Comparison of ENCODE assay signal across 29 cellular contexts in the genomic region with DNA sequence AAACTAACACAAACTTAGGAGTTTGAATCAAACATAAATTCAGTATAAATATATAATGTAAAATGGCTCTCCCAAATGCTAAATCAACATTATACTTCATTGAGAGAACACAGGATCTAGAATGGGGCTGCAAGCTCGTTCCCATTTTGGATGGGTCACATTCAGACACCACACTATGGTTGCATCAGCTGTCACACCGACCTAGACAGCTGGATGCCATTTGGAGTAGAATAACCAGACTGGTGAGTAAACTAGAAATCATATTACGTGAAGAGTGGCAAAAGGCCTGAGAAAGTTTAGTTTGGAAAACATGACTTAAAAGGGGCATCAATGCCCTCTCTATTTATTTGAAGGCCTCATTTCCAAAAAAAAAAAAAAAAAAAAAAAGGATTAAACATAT.
"Had no signal": no experiment of that assay in that cellular context is flagged by ENCODE, and none has a peak within 500 bp of the region (broad histone marks: within the 10 kb centered on the region; RNA-seq: fewer than 3 reads in every experiment).

No MANE protein-coding gene starts in this region.

- DNase-seq: activated CD4-positive, alpha-beta T cell treated with anti-CD3 and anti-CD28 coated beads for 36 hours; activated CD4-positive, alpha-beta T cell treated with anti-CD3 and anti-CD28 coated beads, Interleukin-2, amount 50 U/mL, for 1 hour; activated CD4-positive, alpha-beta T cell treated with anti-CD3 and anti-CD28 coated beads, Interleukin-2, amount 50 U/mL, for 48 hours; activated CD4-positive, CD25-positive, alpha-beta regulatory T cell; activated CD4-positive, CD25-positive, alpha-beta regulatory T cell treated with anti-CD3 and anti-CD28 coated beads, Interleukin-2, amount 50 U/mL, for 72 hours; activated CD8-positive, alpha-beta memory T cell treated with anti-CD3 and anti-CD28 coated beads for 24 hours; activated CD8-positive, alpha-beta T cell treated with anti-CD3 and anti-CD28 coated beads for 36 hours; activated effector memory CD4-positive, alpha-beta T cell treated with Interleukin-2 at 50 U/mL for 16 hours; activated gamma-delta T cell treated with Interleukin-2 at 50 U/mL for 16 hours; activated naive CD4-positive, alpha-beta T cell treated with anti-CD3 and anti-CD28 coated beads, Interleukin-2, amount 50 U/mL, for 16 hours; activated naive CD4-positive, alpha-beta T cell treated with Interleukin-2 at 50 U/mL for 16 hours; activated T-cell treated with anti-CD3 and anti-CD28 coated beads, Interleukin-2, amount 50 U/mL, for 4 hours; amniotic stem cell; anterior cingulate cortex; brain microvascular endothelial cell; dorsolateral prefrontal cortex; effector memory CD4-positive, alpha-beta T cell; endodermal cell; foreskin fibroblast; head of caudate nucleus; T-helper 17 cell; T1000 had no signal

- ATAC-seq: activated CD4-positive, alpha-beta T cell treated with anti-CD3 and anti-CD28 coated beads for 36 hours; activated CD8-positive, alpha-beta T cell treated with anti-CD3 and anti-CD28 coated beads for 36 hours; activated T-cell treated with anti-CD3 and anti-CD28 coated beads, Interleukin-2, amount 50 U/mL, for 4 hours; activated T-helper 17 cell treated with anti-CD3 and anti-CD28 coated beads, Interleukin-2, amount 50 U/mL, for 72 hours; esophagus mucosa; T-helper 17 cell had no signal

- H3K27ac ChIP-seq: brain microvascular endothelial cell, coronary artery, dorsolateral prefrontal cortex had no signal

- H3K27me3 ChIP-seq: brain microvascular endothelial cell, dorsolateral prefrontal cortex had no signal

- H3K4me1 Mint-ChIP-seq: activated CD4-positive, alpha-beta T cell treated with anti-CD3 and anti-CD28 coated beads for 36 hours; activated T-helper 17 cell treated with anti-CD3 and anti-CD28 coated beads, Interleukin-2, amount 50 U/mL, for 72 hours; central memory CD8-positive, alpha-beta T cell; T-helper 17 cell had no signal

- H3K4me3 Mint-ChIP-seq: activated CD4-positive, alpha-beta T cell treated with anti-CD3 and anti-CD28 coated beads for 36 hours; activated CD8-positive, alpha-beta T cell treated with anti-CD3 and anti-CD28 coated beads for 36 hours; activated naive CD8-positive, alpha-beta T cell; activated T-cell treated with anti-CD3 and anti-CD28 coated beads, Interleukin-2, amount 50 U/mL, for 4 hours; activated T-helper 17 cell treated with anti-CD3 and anti-CD28 coated beads, Interleukin-2, amount 50 U/mL, for 72 hours; central memory CD8-positive, alpha-beta T cell; dendritic cell treated with granulocyte-macrophage colony-stimulating factor and Interleukin-4, amounts not matched to agents 40 ng/mL and 50 ng/mL, for 4 days; endodermal cell; T-helper 17 cell; T-helper 2 cell treated with Interferon-gamma antibody and Interleukin-4, amounts not matched to agents 5 μg/mL and 100 μg/mL, for 36 hours had no signal

- H3K9me3 Mint-ChIP-seq: activated CD8-positive, alpha-beta T cell treated with anti-CD3 and anti-CD28 coated beads for 36 hours; activated T-cell treated with anti-CD3 and anti-CD28 coated beads, Interleukin-2, amount 50 U/mL, for 4 hours; activated T-helper 17 cell treated with anti-CD3 and anti-CD28 coated beads, Interleukin-2, amount 50 U/mL, for 72 hours; dendritic cell treated with granulocyte-macrophage colony-stimulating factor and Interleukin-4, amounts not matched to agents 40 ng/mL and 50 ng/mL, for 4 days; endodermal cell; T-helper 2 cell treated with Interferon-gamma antibody and Interleukin-4, amounts not matched to agents 5 μg/mL and 100 μg/mL, for 36 hours had no signal

- H3K27ac Mint-ChIP-seq: activated CD4-positive, alpha-beta T cell treated with anti-CD3 and anti-CD28 coated beads for 36 hours; activated CD8-positive, alpha-beta T cell treated with anti-CD3 and anti-CD28 coated beads for 36 hours; activated naive CD8-positive, alpha-beta T cell; activated T-helper 17 cell treated with anti-CD3 and anti-CD28 coated beads, Interleukin-2, amount 50 U/mL, for 72 hours; dendritic cell treated with granulocyte-macrophage colony-stimulating factor and Interleukin-4, amounts not matched to agents 40 ng/mL and 50 ng/mL, for 4 days; endodermal cell; T-helper 17 cell; T-helper 2 cell treated with Interferon-gamma antibody and Interleukin-4, amounts not matched to agents 5 μg/mL and 100 μg/mL, for 36 hours had no signal

- H3K4me3 ChIP-seq: coronary artery, dorsolateral prefrontal cortex had no signal

- H3K36me3 ChIP-seq: brain microvascular endothelial cell had no signal

- H3K36me3 Mint-ChIP-seq: activated naive CD8-positive, alpha-beta T cell had no signal

- H3K27me3 Mint-ChIP-seq: activated CD4-positive, alpha-beta T cell treated with anti-CD3 and anti-CD28 coated beads for 36 hours; activated CD8-positive, alpha-beta T cell treated with anti-CD3 and anti-CD28 coated beads for 36 hours; activated naive CD8-positive, alpha-beta T cell; activated T-helper 17 cell treated with anti-CD3 and anti-CD28 coated beads, Interleukin-2, amount 50 U/mL, for 72 hours; central memory CD8-positive, alpha-beta T cell; dendritic cell treated with granulocyte-macrophage colony-stimulating factor and Interleukin-4, amounts not matched to agents 40 ng/mL and 50 ng/mL, for 4 days had no signal
